Comparison of ENCODE assay signal across 17 cellular contexts in genomic region chrX:124033821-124034220, GRCh38.
DNase-seq lines count a peak whose midpoint lies in the region; ATAC-seq, FAIRE-seq and TF ChIP-seq lines count a peak whose summit lies in the region.
"Had no signal": no experiment of that assay in that cellular context is flagged by ENCODE, and none has a peak within 500 bp of the region (broad histone marks: within the 10 kb centered on the region; RNA-seq: fewer than 3 reads in every experiment).

No MANE protein-coding gene starts in this region.

- BruUV-seq in MCF 10A (replicated peaks; lab: Mats Ljungman, UMichigan), result no TSS peak

- no peaks in the 10 kb centered on the region for H3K27me3 Mint-ChIP-seq in MCF 10A (ENCODE audit: insufficient read depth, unreplicated experiment)
- H3K27me3 Mint-ChIP-seq in stimulated activated naive CD8-positive, alpha-beta T cell treated with anti-CD3 and anti-CD28 coated beads, Interleukin-15, amount 100 ng/mL, for 72 hours, result no peaks in the 10 kb centered on the region
- no peaks in the 10 kb centered on the region for H3K27me3 Mint-ChIP-seq in stimulated activated memory B cell treated with anti-CD40 and anti-IgM and Interleukin-4, amounts not matched to agents 10 μg/mL and 1 μg/mL and 100 μg/mL, for 72 hours
- H3K27me3 Mint-ChIP-seq: natural killer cell treated with Interleukin-12 subunit alpha and Interleukin-12 subunit beta and Interleukin-15 and Interleukin-18, amount 100 ng/mL, for 72 hours had no signal

- TF ChIP-seq CTCF in MCF 10A (IDR thresholded peaks at IDR 0.05; ENCODE audit: unreplicated experiment) (no peak), breast epithelium (IDR thresholded peaks at IDR 0.05) (no peak), bronchial epithelial cell (IDR thresholded peaks at IDR 0.05; ENCODE audit: insufficient read depth, low read length, severe bottlenecking) (no peak)

- in situ Hi-C loops in HAP-1 (cut with MboI; ENCODE audit: low sequenced_read_pairs), result no loop called here

- H3K4me3 Mint-ChIP-seq in MCF 10A (ENCODE audit: unreplicated experiment), result no peak overlapping the region
- no peak overlapping the region for H3K4me3 Mint-ChIP-seq in stimulated activated naive CD8-positive, alpha-beta T cell treated with anti-CD3 and anti-CD28 coated beads, Interleukin-15, amount 100 ng/mL, for 72 hours
- H3K4me3 Mint-ChIP-seq in stimulated activated memory B cell treated with anti-CD40 and anti-IgM and Interleukin-4, amounts not matched to agents 10 μg/mL and 1 μg/mL and 100 μg/mL, for 72 hours, result no peak overlapping the region
- H3K4me3 Mint-ChIP-seq: natural killer cell treated with Interleukin-12 subunit alpha and Interleukin-12 subunit beta and Interleukin-15 and Interleukin-18, amount 100 ng/mL, for 72 hours had no signal

- H3K27me3 ChIP-seq in breast epithelium (no peaks in the 10 kb centered on the region), bronchial epithelial cell (ENCODE audit: control insufficient read depth, insufficient read depth, low read length) (no peaks in the 10 kb centered on the region), HAP-1 (ENCODE audit: low read depth) (no peaks in the 10 kb centered on the region)
- H3K27me3 ChIP-seq: left lung had no signal

- POLR2A ChIA-PET in MCF 10A (lab: Yijun Ruan, JAX), result interaction anchor here (0.7 kb wide), 1 partner anchor 307 kb away, joined by 3 read pairs; no protein-coding TSS in a partner anchor

- H3K27ac ChIP-seq in breast epithelium, result no peak overlapping the region
- H3K27ac ChIP-seq: left lung, WERI-Rb-1 had no signal

- CTCF ChIA-PET in MCF 10A (lab: Yijun Ruan, JAX), result interaction anchor here (1.3 kb wide), 1 partner anchor 12 kb away, joined by 5 read pairs; no protein-coding TSS in a partner anchor

- no peak overlapping the region for H3K27ac Mint-ChIP-seq in MCF 10A (ENCODE audit: low read depth, unreplicated experiment)
- H3K27ac Mint-ChIP-seq in stimulated activated naive CD8-positive, alpha-beta T cell treated with anti-CD3 and anti-CD28 coated beads, Interleukin-15, amount 100 ng/mL, for 72 hours, result no peak overlapping the region
- H3K27ac Mint-ChIP-seq in stimulated activated memory B cell treated with anti-CD40 and anti-IgM and Interleukin-4, amounts not matched to agents 10 μg/mL and 1 μg/mL and 100 μg/mL, for 72 hours, result no peak overlapping the region
- H3K27ac Mint-ChIP-seq: natural killer cell treated with Interleukin-12 subunit alpha and Interleukin-12 subunit beta and Interleukin-15 and Interleukin-18, amount 100 ng/mL, for 72 hours had no signal

- TF ChIP-seq POLR2A in breast epithelium (IDR thresholded peaks at IDR 0.05), result no peak

- intact Hi-C loops in MCF 10A (cut with micrococcal nuclease) (no loop called here), breast epithelium (cut with DNase I; ENCODE audit: low total_unique reads) (no loop called here)

- peak; percentile 87 for ATAC-seq in stimulated activated naive CD8-positive, alpha-beta T cell treated with anti-CD3 and anti-CD28 coated beads, Interleukin-15, amount 100 ng/mL, for 72 hours
- no peak for ATAC-seq in stimulated activated memory B cell treated with anti-CD40 and anti-IgM and Interleukin-4, amounts not matched to agents 10 μg/mL and 1 μg/mL and 100 μg/mL, for 72 hours
- ATAC-seq: left lung had no signal

- no peak overlapping the region for H3K4me3 ChIP-seq in breast epithelium
- H3K4me3 ChIP-seq in bronchial epithelial cell (ENCODE audit: low read depth, low read length), result no peak overlapping the region
- no peak overlapping the region for H3K4me3 ChIP-seq in HAP-1
- H3K4me3 ChIP-seq: left lung had no signal

- no peaks in the 10 kb centered on the region for H3K4me1 ChIP-seq in breast epithelium
- no peaks in the 10 kb centered on the region; the same call in 1 of the 2 replicates for H3K4me1 ChIP-seq in HAP-1
- H3K4me1 ChIP-seq: left lung had no signal

- peaks cover 14% of the 10 kb centered on the region for H3K36me3 Mint-ChIP-seq in MCF 10A (ENCODE audit: insufficient read depth, unreplicated experiment)
- H3K36me3 Mint-ChIP-seq in stimulated activated memory B cell treated with anti-CD40 and anti-IgM and Interleukin-4, amounts not matched to agents 10 μg/mL and 1 μg/mL and 100 μg/mL, for 72 hours, result peaks cover 6% of the 10 kb centered on the region
- H3K36me3 Mint-ChIP-seq: natural killer cell treated with Interleukin-12 subunit alpha and Interleukin-12 subunit beta and Interleukin-15 and Interleukin-18, amount 100 ng/mL, for 72 hours had no signal

- H3K9me3 ChIP-seq in breast epithelium (no peaks in the 10 kb centered on the region), HAP-1 (no peaks in the 10 kb centered on the region)
- H3K9me3 ChIP-seq: left lung had no signal

- FAIRE-seq in bronchial epithelial cell (lab: Jason Lieb, UNC), result no peak

- DNase-seq in MCF 10A (ENCODE audit: unreplicated experiment) (peak; percentile 9), breast epithelium (ENCODE audit: low spot score in 2 of 2) (no peak), RKO (ENCODE audit: low spot score) (peak; percentile 46), bronchial epithelial cell (ENCODE audit: low read depth) (peak; percentile 22), hippocampal formation (lab: John Stamatoyannopoulos, UW) (no peak), HAP-1 (ENCODE audit: low spot score in 2 of 2) (no peak)
- no peak for DNase-seq in stimulated activated naive CD8-positive, alpha-beta T cell treated with anti-CD3 and anti-CD28 coated beads, Interleukin-15, amount 100 ng/mL, for 72 hours
- DNase-seq: activated T-cell treated with anti-CD3 and anti-CD28 coated beads, Interleukin-2, amount 50 U/mL, for 1 hour; AML-193; DMS79; left lung; NCI-H1436; NCI-H510A treated with DMSO at 0.1 percent for 48 hours; SHP77 treated with DMSO at 0.1 percent for 48 hours; WERI-Rb-1 had no signal

- no peaks in the 10 kb centered on the region for H3K9me3 Mint-ChIP-seq in MCF 10A (ENCODE audit: unreplicated experiment)
- no peaks in the 10 kb centered on the region for H3K9me3 Mint-ChIP-seq in stimulated activated naive CD8-positive, alpha-beta T cell treated with anti-CD3 and anti-CD28 coated beads, Interleukin-15, amount 100 ng/mL, for 72 hours
- no peaks in the 10 kb centered on the region for H3K9me3 Mint-ChIP-seq in stimulated activated memory B cell treated with anti-CD40 and anti-IgM and Interleukin-4, amounts not matched to agents 10 μg/mL and 1 μg/mL and 100 μg/mL, for 72 hours
- H3K9me3 Mint-ChIP-seq: natural killer cell treated with Interleukin-12 subunit alpha and Interleukin-12 subunit beta and Interleukin-15 and Interleukin-18, amount 100 ng/mL, for 72 hours had no signal

- H3K36me3 ChIP-seq in breast epithelium, result no peaks in the 10 kb centered on the region
- H3K36me3 ChIP-seq in bronchial epithelial cell (ENCODE audit: control insufficient read depth, insufficient read depth, low read length), result no peaks in the 10 kb centered on the region
- peaks cover 39% of the 10 kb centered on the region for H3K36me3 ChIP-seq in HAP-1 (replicated peaks)
- H3K36me3 ChIP-seq: left lung had no signal

- no peaks in the 10 kb centered on the region for H3K4me1 Mint-ChIP-seq in MCF 10A (ENCODE audit: insufficient read depth, unreplicated experiment)
- H3K4me1 Mint-ChIP-seq in stimulated activated naive CD8-positive, alpha-beta T cell treated with anti-CD3 and anti-CD28 coated beads, Interleukin-15, amount 100 ng/mL, for 72 hours, result peaks cover 5% of the 10 kb centered on the region
- no peaks in the 10 kb centered on the region for H3K4me1 Mint-ChIP-seq in stimulated activated memory B cell treated with anti-CD40 and anti-IgM and Interleukin-4, amounts not matched to agents 10 μg/mL and 1 μg/mL and 100 μg/mL, for 72 hours

Comparison
In these comparisons a context has a peak if more than half of its experiments do, and no peak if none do; other contexts are left out.
1. DNase-seq: peak in MCF 10A (single experiment), RKO (single experiment) and bronchial epithelial cell (single experiment); none in breast epithelium (0 of 2), stimulated activated naive CD8-positive, alpha-beta T cell treated with anti-CD3 and anti-CD28 coated beads, Interleukin-15, amount 100 ng/mL, for 72 hours (0 of 2), hippocampal formation (0 of 2) and HAP-1 (0 of 2).